In the genomic region with DNA sequence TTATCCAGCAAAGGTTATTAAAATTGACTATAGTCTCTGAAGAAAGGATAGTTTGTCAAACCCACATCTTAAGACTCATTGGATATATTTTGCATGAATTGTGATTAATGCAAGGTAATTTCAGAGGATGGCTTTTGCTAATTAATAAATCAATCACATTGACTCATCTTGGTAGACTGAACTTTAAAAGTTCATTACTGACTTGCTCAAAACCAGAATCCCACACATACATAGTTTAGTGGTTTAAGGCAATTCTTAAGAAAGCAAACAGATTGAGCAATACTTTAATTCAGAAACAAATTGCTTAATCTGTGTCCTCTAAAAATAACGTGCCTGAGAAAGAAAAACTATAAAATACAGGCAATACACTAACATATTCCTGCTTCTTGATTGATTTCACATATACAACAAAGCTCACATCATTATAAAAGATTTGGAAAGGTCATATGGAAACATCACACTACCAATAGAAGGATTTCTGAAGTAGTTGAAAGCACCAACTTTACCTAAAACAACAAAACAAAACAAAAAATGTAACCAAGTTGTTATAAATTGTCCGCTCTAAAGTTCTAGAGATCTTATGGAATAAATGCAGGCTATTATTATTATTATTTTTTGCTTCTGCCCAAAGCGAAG, we compare ENCODE assay signal across 8 cellular contexts.
A peak's percentile ranks its signal among the peaks of the same experiment; 100 is the strongest.
DNase-seq lines count a peak whose midpoint lies in the region; ATAC-seq and TF ChIP-seq lines count a peak whose summit lies in the region.

No MANE protein-coding gene starts in this region.

- intact Hi-C loops in aorta (cut with DNase I), result no loop called here

- H3K36me3 ChIP-seq in OCI-LY3 (replicated peaks; ENCODE audit: low read depth, low read length) (no peaks in the 10 kb centered on the region), skeletal muscle satellite cell (ENCODE audit: insufficient read depth, low read length) (no peaks in the 10 kb centered on the region), aorta (ENCODE audit: control insufficient read depth in 1 of 2, insufficient read depth in 2 of 2, low read length in 1 of 2) (no peaks in the 10 kb centered on the region)

- peak overlapping the region; percentile 86 for H3K27ac ChIP-seq in OCI-LY3 (ENCODE audit: low read length)
- H3K27ac ChIP-seq in aorta (ENCODE audit: low read depth in 1 of 2, low read length in 2 of 2), result no peak overlapping the region

- ATAC-seq in aorta (ENCODE audit: low FRiP score), result no peak
- no peak for ATAC-seq in GM21723 (IDR thresholded peaks at IDR 0.05; ENCODE audit: unreplicated experiment)
- ATAC-seq in HG03342 (IDR thresholded peaks at IDR 0.05; ENCODE audit: unreplicated experiment), result no peak
- no peak for ATAC-seq in HG02981 (IDR thresholded peaks at IDR 0.05; ENCODE audit: unreplicated experiment)

- no peaks in the 10 kb centered on the region for H3K79me2 ChIP-seq in OCI-LY3 (ENCODE audit: low read length)

- peak overlapping the region; percentile 34 for H3K9ac ChIP-seq in OCI-LY3 (ENCODE audit: low read length)
- peak overlapping the region; percentile 70 for H3K9ac ChIP-seq in skeletal muscle satellite cell (ENCODE audit: low read depth, low read length)

- WGBS in aorta, 2 donors, result 63 to 68% methylated on average over 3 of the region's 3 CpGs

- peak overlapping the region; percentile 26; the same call in 1 of the 2 replicates for H2AFZ ChIP-seq in OCI-LY3 (ENCODE audit: low read depth, low read length)

- no peaks in the 10 kb centered on the region for H4K20me1 ChIP-seq in OCI-LY3 (ENCODE audit: insufficient read depth, low read length)

- H3K27me3 ChIP-seq in OCI-LY3 (ENCODE audit: low read depth, low read length) (no peaks in the 10 kb centered on the region), skeletal muscle satellite cell (ENCODE audit: control insufficient read depth, insufficient read depth, low read length) (no peaks in the 10 kb centered on the region), aorta (ENCODE audit: control insufficient read depth in 1 of 2, insufficient read depth in 2 of 2, low read length in 1 of 2) (no peaks in the 10 kb centered on the region)

- no peak for TF ChIP-seq CTCF in OCI-LY3 (IDR thresholded peaks at IDR 0.05; ENCODE audit: low read depth, low read length)
- no peak for TF ChIP-seq CTCF in choroid plexus epithelial cell (conservative IDR thresholded peaks at IDR 0.05; ENCODE audit: low read depth, low read length)

- H3K4me1 ChIP-seq in OCI-LY3 (ENCODE audit: low read length), result peaks cover 88% of the 10 kb centered on the region
- H3K4me1 ChIP-seq in skeletal muscle satellite cell (ENCODE audit: control insufficient read depth, insufficient read depth, low read length), result peaks cover 50% of the 10 kb centered on the region
- peaks cover 0 to 8% of the 10 kb centered on the region in 2 donors for H3K4me1 ChIP-seq in aorta (ENCODE audit: control insufficient read depth in 1 of 2, insufficient read depth in 2 of 2, low read length in 2 of 2)

- H3K9me3 ChIP-seq in OCI-LY3 (ENCODE audit: insufficient read depth, low read length) (no peaks in the 10 kb centered on the region), skeletal muscle satellite cell (replicated peaks; ENCODE audit: low read length) (no peaks in the 10 kb centered on the region), aorta (ENCODE audit: control insufficient read depth, low read length) (no peaks in the 10 kb centered on the region)

- H3K4me2 ChIP-seq in OCI-LY3 (ENCODE audit: low read length), result peak overlapping the region; percentile 75
- peak overlapping the region; percentile 57 for H3K4me2 ChIP-seq in skeletal muscle satellite cell (ENCODE audit: low read length)

- DNase-seq in GM04503 (ENCODE audit: low read depth), result peak; percentile 83
- DNase-seq in choroid plexus epithelial cell (ENCODE audit: low read depth), result peak; percentile 80
- no peak for DNase-seq in aorta

- H3K4me3 ChIP-seq in OCI-LY3 (ENCODE audit: low read length) (peak overlapping the region; percentile 35), choroid plexus epithelial cell (ENCODE audit: low read depth, low read length) (no peak overlapping the region), skeletal muscle satellite cell (ENCODE audit: low read length) (peak overlapping the region; percentile 14), aorta (ENCODE audit: low read length in 2 of 2) (no peak overlapping the region)

Comparison
In these comparisons a context has a peak if more than half of its experiments do, and no peak if none do; other contexts are left out.
1. DNase-seq: peak in GM04503 (single experiment) and choroid plexus epithelial cell (single experiment); none in aorta (0 of 2).
2. H3K4me3 ChIP-seq: peak in OCI-LY3 (single experiment) and skeletal muscle satellite cell (single experiment); none in choroid plexus epithelial cell (single experiment) and aorta (0 of 2).